Comparison of ENCODE assay signal across 19 cellular contexts in genomic region chr4:56464581-56464980, GRCh38. TPM values are rescaled to one million over a fixed set of nuclear protein-coding genes. Genes with fewer than 3 reads are reported as not detected.
DNase-seq lines count a peak whose midpoint lies in the region; ATAC-seq and TF ChIP-seq lines count a peak whose summit lies in the region.
"Had no signal": no experiment of that assay in that cellular context is flagged by ENCODE, and none has a peak within 500 bp of the region (broad histone marks: within the 10 kb centered on the region; RNA-seq: fewer than 3 reads in every experiment).

No MANE protein-coding gene starts in this region.

- DNase-seq in stimulated activated naive CD8-positive, alpha-beta T cell treated with anti-CD3 and anti-CD28 coated beads, Interleukin-15, amount 100 ng/mL, for 72 hours: no peak
- no peak for DNase-seq in SK-N-SH
- no peak for DNase-seq in hepatocyte (ENCODE audit: low spot score)
- DNase-seq in stimulated activated CD4-positive, alpha-beta T cell treated with anti-CD3 and anti-CD28 coated beads, Interleukin-4, amount 100 ng/mL, for 24 hours: no peak
- no peak for DNase-seq in putamen (ENCODE audit: low spot score)
- DNase-seq: activated CD8-positive, alpha-beta memory T cell treated with anti-CD3 and anti-CD28 coated beads, Interleukin-2, amount 50 U/mL, for 48 hours; aorta; BE2C; GF-D8; NCI-H2081 treated with DMSO at 0.1 percent for 48 hours; stimulated activated CD8-positive, alpha-beta memory T cell treated with anti-CD3 and anti-CD28 coated beads, Interleukin-4, amount 100 ng/mL, for 48 hours had no signal

- H3F3A ChIP-seq in SK-N-SH (replicated peaks; ENCODE audit: insufficient read depth): peaks cover 8% of the 10 kb centered on the region

- H3K4me1 Mint-ChIP-seq in stimulated activated naive CD8-positive, alpha-beta T cell treated with anti-CD3 and anti-CD28 coated beads, Interleukin-15, Interleukin-2, amounts not matched to agents 100 ng/mL and 50 ng/mL, for 24 hours (ENCODE audit: low read depth): peaks cover 67% of the 10 kb centered on the region
- H3K4me1 Mint-ChIP-seq in stimulated activated naive CD8-positive, alpha-beta T cell treated with anti-CD3 and anti-CD28 coated beads, Interleukin-15, amount 100 ng/mL, for 72 hours: peaks cover 47% of the 10 kb centered on the region

- H4K20me1 ChIP-seq in SK-N-SH (ENCODE audit: insufficient read depth): peaks cover 10% of the 10 kb centered on the region
- H4K20me1 ChIP-seq in hepatocyte (ENCODE audit: insufficient read depth, poor library complexity, severe bottlenecking): peaks cover 10% of the 10 kb centered on the region

- H3K4me3 ChIP-seq in SK-N-SH (ENCODE audit: low read depth in 2 of 2, low read length in 1 of 2): peak overlapping the region; percentile 7 to 75; a peak in 1 of 4 replicates
- no peak overlapping the region for H3K4me3 ChIP-seq in hepatocyte
- H3K4me3 ChIP-seq: SJCRH30 had no signal

- TF ChIP-seq RAD21 in SK-N-SH (IDR thresholded peaks at IDR 0.05; ENCODE audit: low read length): no peak

- H2AFZ ChIP-seq in SK-N-SH (ENCODE audit: low read depth) (no peak overlapping the region), hepatocyte (no peak overlapping the region)

- no peak overlapping the region for H3K27ac Mint-ChIP-seq in stimulated activated naive CD8-positive, alpha-beta T cell treated with anti-CD3 and anti-CD28 coated beads, Interleukin-15, Interleukin-2, amounts not matched to agents 100 ng/mL and 50 ng/mL, for 24 hours
- no peak overlapping the region for H3K27ac Mint-ChIP-seq in stimulated activated naive CD8-positive, alpha-beta T cell treated with anti-CD3 and anti-CD28 coated beads, Interleukin-15, amount 100 ng/mL, for 72 hours
- H3K27ac Mint-ChIP-seq: dendritic cell treated with granulocyte-macrophage colony-stimulating factor and Interleukin-4, amounts not matched to agents 40 ng/mL and 50 ng/mL, for 4 days; memory B cell had no signal

- H3K9me3 ChIP-seq in SK-N-SH: no peaks in the 10 kb centered on the region
- no peaks in the 10 kb centered on the region for H3K9me3 ChIP-seq in hepatocyte (ENCODE audit: low read depth)
- H3K9me3 ChIP-seq: BE2C, SJCRH30 had no signal

- no peaks in the 10 kb centered on the region for H3K27me3 ChIP-seq in SK-N-SH (ENCODE audit: insufficient read depth)
- no peaks in the 10 kb centered on the region for H3K27me3 ChIP-seq in hepatocyte
- H3K27me3 ChIP-seq: BE2C, SJCRH30 had no signal

- TF ChIP-seq CTCF in SK-N-SH (IDR thresholded peaks at IDR 0.05) (no peak), hepatocyte (IDR thresholded peaks at IDR 0.05; ENCODE audit: poor library complexity) (no peak)

- no peaks in the 10 kb centered on the region for H3K27me3 Mint-ChIP-seq in stimulated activated naive CD8-positive, alpha-beta T cell treated with anti-CD3 and anti-CD28 coated beads, Interleukin-15, Interleukin-2, amounts not matched to agents 100 ng/mL and 50 ng/mL, for 24 hours
- no peaks in the 10 kb centered on the region for H3K27me3 Mint-ChIP-seq in stimulated activated naive CD8-positive, alpha-beta T cell treated with anti-CD3 and anti-CD28 coated beads, Interleukin-15, amount 100 ng/mL, for 72 hours
- H3K27me3 Mint-ChIP-seq: dendritic cell treated with granulocyte-macrophage colony-stimulating factor and Interleukin-4, amounts not matched to agents 40 ng/mL and 50 ng/mL, for 4 days; memory B cell; progenitor cell of endocrine pancreas had no signal

- no peaks in the 10 kb centered on the region for H3K9me3 Mint-ChIP-seq in stimulated activated naive CD8-positive, alpha-beta T cell treated with anti-CD3 and anti-CD28 coated beads, Interleukin-15, Interleukin-2, amounts not matched to agents 100 ng/mL and 50 ng/mL, for 24 hours
- H3K9me3 Mint-ChIP-seq in stimulated activated naive CD8-positive, alpha-beta T cell treated with anti-CD3 and anti-CD28 coated beads, Interleukin-15, amount 100 ng/mL, for 72 hours: no peaks in the 10 kb centered on the region
- H3K9me3 Mint-ChIP-seq: dendritic cell treated with granulocyte-macrophage colony-stimulating factor and Interleukin-4, amounts not matched to agents 40 ng/mL and 50 ng/mL, for 4 days; memory B cell had no signal

- no peak overlapping the region for H3K9ac ChIP-seq in SK-N-SH

- H3K36me3 ChIP-seq in SK-N-SH (replicated peaks in 1 of 2; ENCODE audit: control insufficient read depth in 1 of 2, insufficient read depth in 2 of 2, low read length in 1 of 2): peaks cover 28 to 34% of the 10 kb centered on the region in 2 experiments
- H3K36me3 ChIP-seq in hepatocyte (replicated peaks; ENCODE audit: insufficient read depth, low read depth): no peaks in the 10 kb centered on the region

- H3K27ac ChIP-seq in SK-N-SH (ENCODE audit: low read depth in 2 of 2, low read length in 1 of 2) (peak overlapping the region in 1 of 2 experiments; percentile 2; a peak in 1 of 4 replicates), hepatocyte (no peak overlapping the region)
- H3K27ac ChIP-seq: SJCRH30 had no signal

- ATAC-seq in stimulated activated naive CD8-positive, alpha-beta T cell treated with anti-CD3 and anti-CD28 coated beads, Interleukin-15, amount 100 ng/mL, for 72 hours: no peak
- ATAC-seq in HG03196 (IDR thresholded peaks at IDR 0.05; ENCODE audit: unreplicated experiment) (no peak), GM18502 (IDR thresholded peaks at IDR 0.05; ENCODE audit: poor library complexity, unreplicated experiment) (no peak)

- peak overlapping the region; percentile 97 for H3K4me3 Mint-ChIP-seq in stimulated activated naive CD8-positive, alpha-beta T cell treated with anti-CD3 and anti-CD28 coated beads, Interleukin-15, Interleukin-2, amounts not matched to agents 100 ng/mL and 50 ng/mL, for 24 hours
- peak overlapping the region in 1 of 2 donors; percentile 5 for H3K4me3 Mint-ChIP-seq in stimulated activated naive CD8-positive, alpha-beta T cell treated with anti-CD3 and anti-CD28 coated beads, Interleukin-15, amount 100 ng/mL, for 72 hours
- H3K4me3 Mint-ChIP-seq: dendritic cell treated with granulocyte-macrophage colony-stimulating factor and Interleukin-4, amounts not matched to agents 40 ng/mL and 50 ng/mL, for 4 days; memory B cell had no signal

- H3K79me2 ChIP-seq in SK-N-SH (ENCODE audit: insufficient read depth): peaks cover 85% of the 10 kb centered on the region
- H3K79me2 ChIP-seq in hepatocyte: peaks cover 67% of the 10 kb centered on the region

- peaks cover 53% of the 10 kb centered on the region for H3K36me3 Mint-ChIP-seq in stimulated activated naive CD8-positive, alpha-beta T cell treated with anti-CD3 and anti-CD28 coated beads, Interleukin-15, Interleukin-2, amounts not matched to agents 100 ng/mL and 50 ng/mL, for 24 hours (ENCODE audit: low read depth)

- 74% methylated on average over 3 of the region's 3 CpGs for WGBS in SK-N-SH (ENCODE audit: low lambda C conversion rate)
- WGBS in hepatocyte (ENCODE audit: low lambda C conversion rate, missing lambda C conversion rate): 80% methylated on average over 3 of the region's 3 CpGs

- no peak for TF ChIP-seq EP300 in SK-N-SH (IDR thresholded peaks at IDR 0.05; ENCODE audit: borderline replicate concordance in 1 of 2, low read depth in 1 of 2, low read length in 1 of 2)

- CTCF ChIA-PET in SK-N-SH (lab: Yijun Ruan, JAX): interaction anchor here (1.0 kb wide), 3 partner anchors 9 to 80 kb away, joined by 4 to 5 read pairs (median 5); no protein-coding TSS in a partner anchor

- H3K4me2 ChIP-seq in SK-N-SH (0 out of 2 replicates have a peak overlapping the region, but pooled peaks have one; percentile 95), hepatocyte (peak overlapping the region; percentile 85)

- H3K4me1 ChIP-seq in SK-N-SH (ENCODE audit: control insufficient read depth in 1 of 2, insufficient read depth in 2 of 2, low read depth in 1 of 2, low read length in 1 of 2) (peaks cover 0 to 18% of the 10 kb centered on the region in 2 experiments; a peak in 2 of 4 replicates), hepatocyte (ENCODE audit: insufficient read depth) (peaks cover 25% of the 10 kb centered on the region)
- H3K4me1 ChIP-seq: BE2C had no signal

- H3K9me2 ChIP-seq in SK-N-SH: no peaks in the 10 kb centered on the region
- H3K9me2 ChIP-seq in hepatocyte (replicated peaks; ENCODE audit: insufficient read depth): no peaks in the 10 kb centered on the region

- POLR2A ChIA-PET in SK-N-SH (lab: Yijun Ruan, JAX): no interaction called here

TF ChIP-seq in SK-N-SH, 30 proteins besides CTCF, POLR2A, EP300 and RAD21 (continues in another document):
- TF ChIP-seq FOSL2 (IDR thresholded peaks at IDR 0.05; ENCODE audit: borderline replicate concordance, low read depth): no peak
- no peak for TF ChIP-seq JUND (IDR thresholded peaks at IDR 0.05)
- TF ChIP-seq TAF1 (IDR thresholded peaks at IDR 0.05; ENCODE audit: borderline replicate concordance, low read depth, low read length): no peak
- no peak for TF ChIP-seq CHD2 (IDR thresholded peaks at IDR 0.05; ENCODE audit: low read length, partially characterized antibody)
- TF ChIP-seq TEAD4 (IDR thresholded peaks at IDR 0.05; ENCODE audit: borderline replicate concordance, insufficient read depth): no peak
- no peak for TF ChIP-seq RCOR1 (IDR thresholded peaks at IDR 0.05; ENCODE audit: low read length)
- TF ChIP-seq POLR2AphosphoS5 (IDR thresholded peaks at IDR 0.05; ENCODE audit: low read depth, low read length): no peak
- TF ChIP-seq MEF2A (IDR thresholded peaks at IDR 0.05; ENCODE audit: borderline replicate concordance, low read depth): no peak

RNA-seq across cellular contexts. Expression of gene SRP72, which starts 2.8 kb away (rescaled TPM):
- 47.6 and 69.2 TPM in 2 replicates for polyA plus RNA-seq in SK-N-SH (2012; rRNA removed)
- polyA plus RNA-seq in SK-N-SH (2012; cell fraction: cytosol; rRNA removed): 72.2 and 72.4 TPM in 2 replicates
- polyA plus RNA-seq in SK-N-SH (2012; cell fraction: nucleus; rRNA removed): 20.1 and 65.7 TPM in 2 replicates
- 58.8 and 59.8 TPM in 2 replicates for total RNA-seq in hepatocyte
- 74.9 and 79.4 TPM in 2 replicates for polyA plus RNA-seq in hepatocyte

RNA-seq across cellular contexts. Expression of gene PAICS, which starts 28.5 kb away (rescaled TPM):
- polyA plus RNA-seq in SK-N-SH (2012; rRNA removed): 90.0 and 124 TPM in 2 replicates
- polyA plus RNA-seq in SK-N-SH (2012; cell fraction: cytosol; rRNA removed): 125 and 132 TPM in 2 replicates
- polyA plus RNA-seq in SK-N-SH (2012; cell fraction: nucleus; rRNA removed): 48.7 and 102 TPM in 2 replicates
- total RNA-seq in hepatocyte: 56.5 and 68.6 TPM in 2 replicates
- 58.0 and 58.2 TPM in 2 replicates for polyA plus RNA-seq in hepatocyte

RNA-seq across cellular contexts. Expression of gene PPAT, which starts 29.2 kb away (rescaled TPM):
- polyA plus RNA-seq in SK-N-SH (2012; rRNA removed): 7.4 and 9.5 TPM in 2 replicates
- polyA plus RNA-seq in SK-N-SH (2012; cell fraction: cytosol; rRNA removed): 11.3 and 11.9 TPM in 2 replicates
- polyA plus RNA-seq in SK-N-SH (2012; cell fraction: nucleus; rRNA removed): 4.8 and 9.3 TPM in 2 replicates
- 17.1 and 21.0 TPM in 2 replicates for total RNA-seq in hepatocyte
- polyA plus RNA-seq in hepatocyte: 7.6 and 8.0 TPM in 2 replicates

RNA-seq across cellular contexts. Expression of gene ARL9, which starts 41.0 kb away (rescaled TPM):
- not detected in 2 replicates for polyA plus RNA-seq in SK-N-SH (2012; rRNA removed)
- polyA plus RNA-seq in SK-N-SH (2012; cell fraction: cytosol; rRNA removed): not detected in 2 replicates
- polyA plus RNA-seq in SK-N-SH (2012; cell fraction: nucleus; rRNA removed): not detected in 2 replicates
- total RNA-seq in hepatocyte: 1.4 TPM in 1 of 2 replicates, not detected in the other
- 0.15 and 0.85 TPM in 2 replicates for polyA plus RNA-seq in hepatocyte
- total RNA-seq: H4 had no signal
